ENCODE assay signal across 21 cellular contexts in genomic region chr6:40807484-40807883, GRCh38.
A peak's percentile ranks its signal among the peaks of the same experiment; 100 is the strongest.
DNase-seq lines count a peak whose midpoint lies in the region; ATAC-seq, FAIRE-seq and TF ChIP-seq lines count a peak whose summit lies in the region.
"Had no signal": no experiment of that assay in that cellular context is flagged by ENCODE, and none has a peak within 500 bp of the region (broad histone marks: within the 10 kb centered on the region; RNA-seq: fewer than 3 reads in every experiment).

No MANE protein-coding gene starts in this region.

- H2AFZ ChIP-seq in PC-3 (ENCODE audit: low read length), result no peak overlapping the region

- no peaks in the 10 kb centered on the region for H3F3A ChIP-seq in PC-3 (ENCODE audit: low read length, unreplicated experiment)

- FAIRE-seq in GM12891 (lab: Jason Lieb, UNC), result no peak
- FAIRE-seq: pancreas had no signal

- ATAC-seq in PC-3, result peak; percentile 56; the same call in 1 of the 2 replicates
- ATAC-seq in CD4-positive, alpha-beta T cell (ENCODE audit: poor library complexity), result no peak
- ATAC-seq: activated T-cell treated with anti-CD3 and anti-CD28 coated beads, Interleukin-2, amount 50 U/mL, for 72 hours; pancreas had no signal

- TF ChIP-seq CTCF in PC-3 (conservative IDR thresholded peaks at IDR 0.05; ENCODE audit: low read depth, low read length) (no peak), fibroblast of mammary gland (conservative IDR thresholded peaks at IDR 0.05; ENCODE audit: control insufficient read depth, insufficient read depth, low read depth, low read length) (no peak)
- no peak for TF ChIP-seq CTCF in CD4-positive, alpha-beta T cell (IDR thresholded peaks at IDR 0.05)

- intact Hi-C loops in PC-3 (cut with micrococcal nuclease), result no loop called here
- intact Hi-C loops in CD4-positive, alpha-beta T cell (cut with DNase I, micrococcal nuclease), result no loop called here

- no peaks in the 10 kb centered on the region for H3K27me3 Mint-ChIP-seq in CD4-positive, alpha-beta T cell
- H3K27me3 Mint-ChIP-seq: activated CD4-positive, alpha-beta memory T cell treated with anti-CD3 and anti-CD28 coated beads, Interleukin-2, amount 10 ng/mL, durations not matched to agents 7 days and 5 days had no signal

- no peaks in the 10 kb centered on the region for H3K9me3 Mint-ChIP-seq in CD4-positive, alpha-beta T cell
- H3K9me3 Mint-ChIP-seq: activated CD4-positive, alpha-beta memory T cell treated with anti-CD3 and anti-CD28 coated beads, Interleukin-2, amount 10 ng/mL, durations not matched to agents 7 days and 5 days; activated naive CD8-positive, alpha-beta T cell treated with anti-CD3 and anti-CD28 coated beads, Interleukin-2, amount 10 ng/mL, durations not matched to agents 7 days and 5 days; activated T-cell treated with anti-CD3 and anti-CD28 coated beads, Interleukin-2, amount 50 U/mL, for 72 hours had no signal

- H3K4me1 Mint-ChIP-seq in CD4-positive, alpha-beta T cell (ENCODE audit: low read depth), result no peaks in the 10 kb centered on the region
- H3K4me1 Mint-ChIP-seq: activated CD4-positive, alpha-beta memory T cell treated with anti-CD3 and anti-CD28 coated beads, Interleukin-2, amount 10 ng/mL, durations not matched to agents 7 days and 5 days had no signal

- BruUV-seq in PC-3 (replicated peaks; lab: Mats Ljungman, UMichigan), result no TSS peak

- DNase-seq in GM12891 (ENCODE audit: insufficient read length, low spot score), result no peak
- peak; percentile 57 for DNase-seq in PC-3
- DNase-seq in fibroblast of mammary gland (ENCODE audit: low read depth), result peak; percentile 16
- peak; percentile 79 for DNase-seq in renal cortical epithelial cell (ENCODE audit: low read depth)
- DNase-seq in CD4-positive, alpha-beta T cell, result no peak
- DNase-seq in RPMI8226, result no peak
- no peak for DNase-seq in AG08396 (ENCODE audit: low spot score)
- DNase-seq in DMS114 treated with DMSO at 0.1 percent for 48 hours (lab: John Stamatoyannopoulos, UW; ENCODE audit: unreplicated experiment), result no peak
- DNase-seq: activated CD4-positive, alpha-beta memory T cell treated with anti-CD3 and anti-CD28 coated beads, Interleukin-2, amount 10 ng/mL, durations not matched to agents 7 days and 5 days; activated naive CD8-positive, alpha-beta T cell treated with anti-CD3 and anti-CD28 coated beads, Interleukin-2, amount 10 ng/mL, durations not matched to agents 7 days and 5 days; activated T-cell treated with anti-CD3 and anti-CD28 coated beads, Interleukin-2, amount 50 U/mL, for 72 hours; brain microvascular endothelial cell; DMS79 treated with DMSO at 0.1 percent for 48 hours; H7; left cardiac atrium; NCI-H187 treated with DMSO at 0.1 percent for 48 hours; NCI-H510A; pancreas; tibial artery had no signal

- no peaks in the 10 kb centered on the region for H3K79me2 ChIP-seq in PC-3 (ENCODE audit: low read length)

- no peaks in the 10 kb centered on the region for H3K9me2 ChIP-seq in PC-3 (replicated peaks; ENCODE audit: low read length)

- H3K27me3 ChIP-seq in PC-3 (ENCODE audit: low read length), result no peaks in the 10 kb centered on the region
- no peaks in the 10 kb centered on the region for H3K27me3 ChIP-seq in CD4-positive, alpha-beta T cell (ENCODE audit: control insufficient read depth, insufficient read depth, low read length)
- H3K27me3 ChIP-seq: BLaER1, brain microvascular endothelial cell, pancreas, tibial artery had no signal

- no peak overlapping the region for H3K4me2 ChIP-seq in PC-3 (ENCODE audit: low read length)
- H3K4me2 ChIP-seq: smooth muscle cell had no signal

- TF ChIP-seq POLR2A in GM12891 (IDR thresholded peaks at IDR 0.05; ENCODE audit: low read depth, low read length), result no peak

- H4K20me1 ChIP-seq in PC-3 (ENCODE audit: low read length), result no peaks in the 10 kb centered on the region
- H4K20me1 ChIP-seq: BLaER1 had no signal

- CTCF ChIA-PET in PC-3 (lab: Charles Lee), result no interaction called here
- CTCF ChIA-PET in CD4-positive, alpha-beta T cell (lab: Charles Lee), result no interaction called here

- no peak overlapping the region for H3K27ac Mint-ChIP-seq in CD4-positive, alpha-beta T cell
- H3K27ac Mint-ChIP-seq: activated CD4-positive, alpha-beta memory T cell treated with anti-CD3 and anti-CD28 coated beads, Interleukin-2, amount 10 ng/mL, durations not matched to agents 7 days and 5 days; activated naive CD8-positive, alpha-beta T cell treated with anti-CD3 and anti-CD28 coated beads, Interleukin-2, amount 10 ng/mL, durations not matched to agents 7 days and 5 days; activated T-cell treated with anti-CD3 and anti-CD28 coated beads, Interleukin-2, amount 50 U/mL, for 72 hours had no signal

- H3K4me1 ChIP-seq in PC-3 (ENCODE audit: insufficient read depth, low read length), result peaks cover 16% of the 10 kb centered on the region
- H3K4me1 ChIP-seq: pancreas, tibial artery had no signal

- no peaks in the 10 kb centered on the region for H3K36me3 ChIP-seq in PC-3 (ENCODE audit: low read depth, low read length)
- H3K36me3 ChIP-seq: BLaER1, brain microvascular endothelial cell, pancreas, tibial artery had no signal

- POLR2A ChIA-PET in PC-3 (lab: Charles Lee; ENCODE audit: unreplicated experiment), result no interaction called here
- POLR2A ChIA-PET in CD4-positive, alpha-beta T cell (lab: Charles Lee), result no interaction called here

- no peaks in the 10 kb centered on the region for H3K36me3 Mint-ChIP-seq in CD4-positive, alpha-beta T cell (ENCODE audit: low read depth)
- H3K36me3 Mint-ChIP-seq: activated naive CD8-positive, alpha-beta T cell treated with anti-CD3 and anti-CD28 coated beads, Interleukin-2, amount 10 ng/mL, durations not matched to agents 7 days and 5 days had no signal

- H3K27ac ChIP-seq in PC-3 (ENCODE audit: low read length), result no peak overlapping the region
- H3K27ac ChIP-seq in CD4-positive, alpha-beta T cell (ENCODE audit: low read depth, low read length), result no peak overlapping the region
- H3K27ac ChIP-seq: BLaER1, brain microvascular endothelial cell, pancreas, tibial artery had no signal

- H3K9ac ChIP-seq in PC-3 (ENCODE audit: low read length), result no peak overlapping the region
- H3K9ac ChIP-seq: BLaER1 had no signal

- H3K4me3 Mint-ChIP-seq in CD4-positive, alpha-beta T cell, result no peak overlapping the region
- H3K4me3 Mint-ChIP-seq: activated CD4-positive, alpha-beta memory T cell treated with anti-CD3 and anti-CD28 coated beads, Interleukin-2, amount 10 ng/mL, durations not matched to agents 7 days and 5 days; activated naive CD8-positive, alpha-beta T cell treated with anti-CD3 and anti-CD28 coated beads, Interleukin-2, amount 10 ng/mL, durations not matched to agents 7 days and 5 days; activated T-cell treated with anti-CD3 and anti-CD28 coated beads, Interleukin-2, amount 50 U/mL, for 72 hours had no signal

- H3K9me3 ChIP-seq in PC-3 (ENCODE audit: low read length), result no peaks in the 10 kb centered on the region
- H3K9me3 ChIP-seq in CD4-positive, alpha-beta T cell (ENCODE audit: control insufficient read depth, low read length), result no peaks in the 10 kb centered on the region
- H3K9me3 ChIP-seq: BLaER1, pancreas, tibial artery had no signal

- no peak overlapping the region for H3K4me3 ChIP-seq in PC-3 (ENCODE audit: low read length)
- no peak overlapping the region for H3K4me3 ChIP-seq in fibroblast of mammary gland (ENCODE audit: control insufficient read depth, low read depth, low read length)
- H3K4me3 ChIP-seq: BLaER1, pancreas, smooth muscle cell, tibial artery had no signal

TF ChIP-seq in GM12891, 5 proteins besides CTCF, POLR2A, EP300 and RAD21:
- TF ChIP-seq PAX5 (IDR thresholded peaks at IDR 0.05; ENCODE audit: insufficient read depth, low read length, severe bottlenecking) (no peak), SPI1 (IDR thresholded peaks at IDR 0.05; ENCODE audit: low read depth, low read length) (peak; percentile 52)

Comparison
In these comparisons a context has a peak if more than half of its experiments do, and no peak if none do; other contexts are left out.
1. DNase-seq: peak in PC-3 (single experiment), fibroblast of mammary gland (single experiment) and renal cortical epithelial cell (single experiment); none in GM12891 (single experiment), CD4-positive, alpha-beta T cell (0 of 10), RPMI8226 (single experiment), AG08396 (single experiment) and DMS114 treated with DMSO at 0.1 percent for 48 hours (single experiment).